Comparison of ENCODE assay signal across 11 cellular contexts in genomic region chr17:75263051-75263450, GRCh38. TPM values are rescaled to one million over a fixed set of nuclear protein-coding genes. Genes with fewer than 3 reads are reported as not detected.
DNase-seq lines count a peak whose midpoint lies in the region; ATAC-seq, FAIRE-seq and TF ChIP-seq lines count a peak whose summit lies in the region.
"Had no signal": no experiment of that assay in that cellular context is flagged by ENCODE, and none has a peak within 500 bp of the region (broad histone marks: within the 10 kb centered on the region; RNA-seq: fewer than 3 reads in every experiment).

No MANE protein-coding gene starts in this region.

- H3K27me3 Mint-ChIP-seq in activated naive CD4-positive, alpha-beta T cell treated with anti-CD3 and anti-CD28 coated beads, Interleukin-2, amount 10 ng/mL, durations not matched to agents 7 days and 5 days = no peaks in the 10 kb centered on the region
- H3K27me3 Mint-ChIP-seq in stimulated activated memory B cell treated with anti-CD40 and anti-IgM and Interleukin-4, amounts not matched to agents 10 μg/mL and 1 μg/mL and 100 μg/mL, for 72 hours = no peaks in the 10 kb centered on the region

- H4K91ac ChIP-seq in H1 (replicated peaks; ENCODE audit: insufficient read length, low read length) = no peak overlapping the region

- H4K5ac ChIP-seq in H1 (ENCODE audit: insufficient read length, low read depth, low read length) = no peak overlapping the region

- BruUV-seq in PC-3 (replicated peaks; lab: Mats Ljungman, UMichigan) = no TSS peak

- no peak overlapping the region for H2BK20ac ChIP-seq in H1 (ENCODE audit: low read length)

- 94% methylated on average over 5 of the region's 5 CpGs; no CpG with 5 or more reads in 1 of the 2 experiments for WGBS in H1 (ENCODE audit: extremely low coverage in 1 of 2, insufficient coverage in 1 of 2, insufficient read length in 1 of 2, insufficient replicate concordance in 2 of 2, low coverage in 1 of 2, low lambda C conversion rate in 2 of 2, missing lambda C conversion rate in 1 of 2), 2 experiments
- 90% methylated on average over 4 of the region's 5 CpGs; no CpG with 5 or more reads in 1 of the 2 donors for WGBS in gastroesophageal sphincter (ENCODE audit: low coverage in 1 of 2), 2 donors

- H4K20me1 ChIP-seq in PC-3 (ENCODE audit: low read length) (no peaks in the 10 kb centered on the region), H1 (replicated peaks in 1 of 2; ENCODE audit: control insufficient read depth in 1 of 2, insufficient read depth in 2 of 2, low read length in 2 of 2) (peaks cover 2 to 11% of the 10 kb centered on the region in 2 experiments)

- H3K56ac ChIP-seq in H1 (replicated peaks; ENCODE audit: insufficient read length, low read depth, low read length) = no peak overlapping the region

- H3K4me1 ChIP-seq in PC-3 (ENCODE audit: insufficient read depth, low read length) (peaks cover 21% of the 10 kb centered on the region), H1 (replicated peaks in 1 of 4; ENCODE audit: control insufficient read depth in 3 of 4, insufficient read depth in 4 of 4, low read length in 3 of 4) (peaks cover 0 to 9% (median 6%) of the 10 kb centered on the region in 4 experiments; a peak in 5 of 7 replicates), gastroesophageal sphincter (peaks cover 8 to 52% (median 24%) of the 10 kb centered on the region in 3 donors)

- FAIRE-seq in H1 (lab: Jason Lieb, UNC) = no peak

- H2BK15ac ChIP-seq in H1 (ENCODE audit: low read length) = no peak overlapping the region

- H2AK5ac ChIP-seq in H1 (ENCODE audit: low read depth, low read length) = no peak overlapping the region

- peaks cover 50% of the 10 kb centered on the region for H3K4me1 Mint-ChIP-seq in activated naive CD4-positive, alpha-beta T cell treated with anti-CD3 and anti-CD28 coated beads, Interleukin-2, amount 10 ng/mL, durations not matched to agents 7 days and 5 days
- peaks cover 55% of the 10 kb centered on the region for H3K4me1 Mint-ChIP-seq in stimulated activated memory B cell treated with anti-CD40 and anti-IgM and Interleukin-4, amounts not matched to agents 10 μg/mL and 1 μg/mL and 100 μg/mL, for 72 hours

- H3K4me2 ChIP-seq in PC-3 (ENCODE audit: low read length) (peak overlapping the region; percentile 95), H1 (ENCODE audit: insufficient read depth in 1 of 2, low read depth in 2 of 2, low read length in 2 of 2) (peak overlapping the region; percentile 84 to 94; a peak in 2 of 4 replicates)

- H3K23ac ChIP-seq in H1 (ENCODE audit: insufficient read length) = no peak overlapping the region

- H3K14ac ChIP-seq in H1 (ENCODE audit: insufficient read length) = no peak overlapping the region

- H3K36me3 ChIP-seq in PC-3 (ENCODE audit: low read depth, low read length) = peaks cover 21% of the 10 kb centered on the region
- H3K36me3 ChIP-seq in H1 (ENCODE audit: control insufficient read depth in 2 of 4, insufficient read depth in 4 of 4, low read length in 3 of 4) = peaks cover 12 to 34% (median 25%) of the 10 kb centered on the region in 4 experiments
- H3K36me3 ChIP-seq in gastroesophageal sphincter = peaks cover 0 to 50% of the 10 kb centered on the region in 2 donors

- no peak overlapping the region for H2BK5ac ChIP-seq in H1 (ENCODE audit: low read depth, low read length)

- H3K9me2 ChIP-seq in PC-3 (replicated peaks; ENCODE audit: low read length) = no peaks in the 10 kb centered on the region

- DNase-seq in activated naive CD4-positive, alpha-beta T cell treated with anti-CD3 and anti-CD28 coated beads, Interleukin-2, amount 10 ng/mL, durations not matched to agents 7 days and 5 days = no peak
- no peak for DNase-seq in activated naive CD4-positive, alpha-beta T cell (lab: John Stamatoyannopoulos, UW)
- DNase-seq in PC-3 (no peak), H1 (ENCODE audit: low read depth in 1 of 2, low spot score in 2 of 2) (no peak), NCI-H82 treated with DMSO at 0.1 percent for 48 hours (lab: John Stamatoyannopoulos, UW; ENCODE audit: unreplicated experiment) (no peak), AG08395 (ENCODE audit: low spot score) (no peak)
- DNase-seq: colonic mucosa, NCI-H774 had no signal

- H3K27ac Mint-ChIP-seq in activated naive CD4-positive, alpha-beta T cell treated with anti-CD3 and anti-CD28 coated beads, Interleukin-2, amount 10 ng/mL, durations not matched to agents 7 days and 5 days = peak overlapping the region; percentile 99
- peak overlapping the region; percentile 100 for H3K27ac Mint-ChIP-seq in stimulated activated memory B cell treated with anti-CD40 and anti-IgM and Interleukin-4, amounts not matched to agents 10 μg/mL and 1 μg/mL and 100 μg/mL, for 72 hours

- TF ChIP-seq EP300 in H1 (IDR thresholded peaks at IDR 0.05; ENCODE audit: borderline replicate concordance in 1 of 2, low read depth in 2 of 2, low read length in 2 of 2) (no peak), gastroesophageal sphincter (IDR thresholded peaks at IDR 0.05) (no peak)

- peak overlapping the region; percentile 96 for H3K4me3 ChIP-seq in PC-3 (ENCODE audit: low read length)
- peak overlapping the region in 3 of 4 experiments; percentile 91 to 99 (median 96); a peak in 5 of 8 replicates for H3K4me3 ChIP-seq in H1 (ENCODE audit: extremely low read depth in 1 of 4, insufficient read depth in 2 of 4, low read depth in 3 of 4, low read length in 4 of 4)
- no peak overlapping the region for H3K4me3 ChIP-seq in gastroesophageal sphincter

- H3K27ac ChIP-seq in PC-3 (ENCODE audit: low read length) (no peak overlapping the region), H1 (ENCODE audit: low read depth, low read length) (no peak overlapping the region), gastroesophageal sphincter (no peak overlapping the region)
- H3K27ac ChIP-seq: colonic mucosa had no signal

- H3K18ac ChIP-seq in H1 (ENCODE audit: extremely low read depth, low read length) = no peak overlapping the region

- TF ChIP-seq CTCF in PC-3 (conservative IDR thresholded peaks at IDR 0.05; ENCODE audit: low read depth, low read length) (0 out of 2 replicates have a peak, but pooled peaks have one; percentile 21), H1 (IDR thresholded peaks at IDR 0.05; ENCODE audit: control extremely low read depth in 1 of 3, insufficient read depth in 1 of 3, low read depth in 1 of 3, low read length in 3 of 3) (peak in 1 of 3 experiments; percentile 30; a peak in 1 of 4 replicates), gastroesophageal sphincter (IDR thresholded peaks at IDR 0.05) (no peak)

- CTCF ChIA-PET in activated naive CD4-positive, alpha-beta T cell treated with anti-CD3 and anti-CD28 coated beads, Interleukin-2, amount 10 ng/mL, durations not matched to agents 7 days and 5 days (lab: Charles Lee) = interaction anchor here (0.7 to 3.6 kb wide), 8 partner anchors 8 to 194 kb away, joined by 3 to 25 read pairs (median 3); partner anchors contain the start of gene MIF4GD
- CTCF ChIA-PET in PC-3 (lab: Charles Lee) = interaction anchor here (1.3 to 4.4 kb wide), 2 partner anchors 8 to 26 kb away, joined by 3 to 27 read pairs; partner anchors contain the start of genes MIF4GD and SLC25A19
- CTCF ChIA-PET in H1 (lab: Charles Lee; ENCODE audit: partially characterized antibody) = interaction anchor here (0.6 to 21.2 kb wide), 17 partner anchors 8 to 614 kb away, joined by 3 to 369 read pairs (median 4); partner anchors contain the start of genes MIF4GD and SLC25A19

- H3K36me3 Mint-ChIP-seq in activated naive CD4-positive, alpha-beta T cell treated with anti-CD3 and anti-CD28 coated beads, Interleukin-2, amount 10 ng/mL, durations not matched to agents 7 days and 5 days = peaks cover 21% of the 10 kb centered on the region
- H3K36me3 Mint-ChIP-seq in stimulated activated memory B cell treated with anti-CD40 and anti-IgM and Interleukin-4, amounts not matched to agents 10 μg/mL and 1 μg/mL and 100 μg/mL, for 72 hours = peaks cover 28% of the 10 kb centered on the region

- peaks cover 12% of the 10 kb centered on the region for H3K23me2 ChIP-seq in H1 (ENCODE audit: low read depth, low read length)

- H3K4me3 Mint-ChIP-seq in activated naive CD4-positive, alpha-beta T cell treated with anti-CD3 and anti-CD28 coated beads, Interleukin-2, amount 10 ng/mL, durations not matched to agents 7 days and 5 days = peak overlapping the region; percentile 97
- peak overlapping the region; percentile 89 for H3K4me3 Mint-ChIP-seq in stimulated activated memory B cell treated with anti-CD40 and anti-IgM and Interleukin-4, amounts not matched to agents 10 μg/mL and 1 μg/mL and 100 μg/mL, for 72 hours

- H2AFZ ChIP-seq in PC-3 (ENCODE audit: low read length) (no peak overlapping the region), H1 (ENCODE audit: low read length) (no peak overlapping the region)

- no peaks in the 10 kb centered on the region for H3K9me3 ChIP-seq in PC-3 (ENCODE audit: low read length)
- no peaks in the 10 kb centered on the region for H3K9me3 ChIP-seq in H1 (ENCODE audit: insufficient read depth in 2 of 2, low read depth in 1 of 2, low read length in 1 of 2)
- H3K9me3 ChIP-seq in gastroesophageal sphincter = no peaks in the 10 kb centered on the region
- H3K9me3 ChIP-seq: colonic mucosa had no signal

- H2BK12ac ChIP-seq in H1 (ENCODE audit: low read depth, low read length) = no peak overlapping the region

- peak overlapping the region; percentile 98; the same call in 1 of the 2 replicates for H3K9ac ChIP-seq in PC-3 (ENCODE audit: low read length)
- no peak overlapping the region for H3K9ac ChIP-seq in H1 (replicated peaks in 1 of 4; ENCODE audit: extremely low read depth in 1 of 4, low read depth in 3 of 4, low read length in 3 of 4)

- no peaks in the 10 kb centered on the region for H3K9me3 Mint-ChIP-seq in activated naive CD4-positive, alpha-beta T cell treated with anti-CD3 and anti-CD28 coated beads, Interleukin-2, amount 10 ng/mL, durations not matched to agents 7 days and 5 days
- H3K9me3 Mint-ChIP-seq in stimulated activated memory B cell treated with anti-CD40 and anti-IgM and Interleukin-4, amounts not matched to agents 10 μg/mL and 1 μg/mL and 100 μg/mL, for 72 hours = no peaks in the 10 kb centered on the region

- H3K79me2 ChIP-seq in PC-3 (ENCODE audit: low read length) = peaks cover 58% of the 10 kb centered on the region
- peaks cover 12 to 40% of the 10 kb centered on the region in 2 experiments for H3K79me2 ChIP-seq in H1 (ENCODE audit: control insufficient read depth in 1 of 2, insufficient read depth in 2 of 2, low read length in 2 of 2)

- intact Hi-C loops in PC-3 (cut with micrococcal nuclease) = no loop called here

- TF ChIP-seq RAD21 in H1 (IDR thresholded peaks at IDR 0.05 in 1 of 2, conservative IDR thresholded peaks at IDR 0.05 in 1 of 2; ENCODE audit: low read depth in 2 of 2, low read length in 2 of 2) = peak; percentile 15 to 47; a peak in 3 of 4 replicates

- TF ChIP-seq POLR2A in H1 (IDR thresholded peaks at IDR 0.05; ENCODE audit: control extremely low read depth in 1 of 2, low read depth in 2 of 2, low read length in 2 of 2) (no peak), gastroesophageal sphincter (IDR thresholded peaks at IDR 0.05) (no peak)

- POLR2A ChIA-PET in PC-3 (lab: Charles Lee; ENCODE audit: unreplicated experiment) = interaction anchor here (1.6 to 2.3 kb wide), 2 partner anchors 8 to 26 kb away, joined by 6 to 25 read pairs; partner anchors contain the start of genes MIF4GD and SLC25A19
- POLR2A ChIA-PET in H1 (lab: Charles Lee; ENCODE audit: partially characterized antibody) = interaction anchor here (0.8 to 4.7 kb wide), 11 partner anchors 8 to 147 kb away, joined by 3 to 62 read pairs (median 6); partner anchors contain the start of genes JPT1, MIF4GD and NUP85

- H3K27me3 ChIP-seq in PC-3 (ENCODE audit: low read length) (no peaks in the 10 kb centered on the region), H1 (replicated peaks in 1 of 4; ENCODE audit: control insufficient read depth in 3 of 4, extremely low read depth in 1 of 4, insufficient read depth in 3 of 4, low read length in 3 of 4) (no peaks in the 10 kb centered on the region), gastroesophageal sphincter (no peaks in the 10 kb centered on the region)
- H3K27me3 ChIP-seq: colonic mucosa had no signal

- H3K4ac ChIP-seq in H1 (replicated peaks; ENCODE audit: insufficient read length, low read depth, low read length) = no peak overlapping the region

- 0 out of 2 replicates have a peak overlapping the region, but pooled peaks have one; percentile 19 for H4K8ac ChIP-seq in H1 (ENCODE audit: extremely low read depth, insufficient read depth, low read length)

- peaks cover 9% of the 10 kb centered on the region for H3K79me1 ChIP-seq in H1 (ENCODE audit: low read depth, low read length)

- no peak overlapping the region for H2BK120ac ChIP-seq in H1 (replicated peaks; ENCODE audit: low read depth, low read length)

- no peaks in the 10 kb centered on the region for H3F3A ChIP-seq in PC-3 (ENCODE audit: low read length, unreplicated experiment)

- ATAC-seq in PC-3 = no peak
- no peak for ATAC-seq in stimulated activated memory B cell treated with anti-CD40 and anti-IgM and Interleukin-4, amounts not matched to agents 10 μg/mL and 1 μg/mL and 100 μg/mL, for 72 hours
- no peak for ATAC-seq in gastroesophageal sphincter
- ATAC-seq: activated CD4-positive, CD25-positive, alpha-beta regulatory T cell treated with anti-CD3 and anti-CD28 coated beads, Interleukin-2, amount 50 U/mL, for 24 hours had no signal

RNA-seq across cellular contexts. Expression of gene MRPS7, which starts 1.4 kb away (rescaled TPM):
- total RNA-seq in PC-3 (2014; rRNA removed) = 112 and 144 TPM in 2 replicates
- 75.5 and 79.4 TPM in 2 replicates for total RNA-seq in H1 (2021; fragmentation: NEBNext Ultra II Directional; extraction: Animal tissue kit (Norgen Biotek cat#: 25700))
- 53.9 and 63.4 TPM in 2 replicates for polyA plus RNA-seq in H1 (2011; rRNA removed)
- polyA plus RNA-seq in H1 (2011; cell fraction: cytosol; rRNA removed) = 88.1 TPM
- 48.6 TPM for polyA plus RNA-seq in H1 (2011; cell fraction: nucleus; rRNA removed)
- 85.8 to 103 TPM (median 95.2 TPM) in 4 replicates for polyA plus RNA-seq in H1 (2012, experiment 1 of 2)
- polyA plus RNA-seq in H1 (2012, experiment 2 of 2) = 53.8 TPM
- 58.9 TPM for polyA plus RNA-seq in H1 (2013, experiment 1 of 2)
- 58.5 TPM for polyA plus RNA-seq in H1 (2013, experiment 2 of 2)
- 60.9 and 63.9 TPM in 2 replicates for polyA minus RNA-seq in H1 (2011; rRNA and poly(A)+ RNA removed)
- polyA minus RNA-seq in H1 (2011; cell fraction: cytosol; rRNA and poly(A)+ RNA removed) = 31.1 TPM
- 38.1 TPM for polyA minus RNA-seq in H1 (2011; cell fraction: nucleus; rRNA and poly(A)+ RNA removed)
- 10 to 100 TPM; 35.0 to 46.4 (median 38.3) TPM for total RNA-seq in gastroesophageal sphincter

RNA-seq across cellular contexts. Expression of gene GGA3, which starts 1.6 kb away (rescaled TPM):
- total RNA-seq in PC-3 (2014; rRNA removed) (38.8 and 40.1 TPM in 2 replicates), gastroesophageal sphincter (10 to 100 TPM; 19.5 to 27.8 (median 24.5) TPM)
- total RNA-seq in H1 (2021; fragmentation: NEBNext Ultra II Directional; extraction: Animal tissue kit (Norgen Biotek cat#: 25700)) = 54.2 and 60.0 TPM in 2 replicates
- 40.6 and 53.8 TPM in 2 replicates for polyA plus RNA-seq in H1 (2011; rRNA removed)
- 33.2 TPM for polyA plus RNA-seq in H1 (2011; cell fraction: cytosol; rRNA removed)
- polyA plus RNA-seq in H1 (2011; cell fraction: nucleus; rRNA removed) = 198 TPM
- 46.1 to 56.0 TPM (median 51.1 TPM) in 4 replicates for polyA plus RNA-seq in H1 (2012, experiment 1 of 2)
- 34.9 TPM for polyA plus RNA-seq in H1 (2012, experiment 2 of 2)
- polyA plus RNA-seq in H1 (2013, experiment 1 of 2) = 29.5 TPM
- polyA plus RNA-seq in H1 (2013, experiment 2 of 2) = 29.5 TPM
- polyA minus RNA-seq in H1 (2011; rRNA and poly(A)+ RNA removed) = 68.7 and 69.3 TPM in 2 replicates
- 27.2 TPM for polyA minus RNA-seq in H1 (2011; cell fraction: cytosol; rRNA and poly(A)+ RNA removed)
- polyA minus RNA-seq in H1 (2011; cell fraction: nucleus; rRNA and poly(A)+ RNA removed) = 63.3 TPM

RNA-seq across cellular contexts. Expression of gene MIF4GD, which starts 8.0 kb away (rescaled TPM):
- 30.8 and 42.3 TPM in 2 replicates for total RNA-seq in PC-3 (2014; rRNA removed)
- total RNA-seq in H1 (2021; fragmentation: NEBNext Ultra II Directional; extraction: Animal tissue kit (Norgen Biotek cat#: 25700)) = 16.1 and 17.5 TPM in 2 replicates
- 51.1 and 60.6 TPM in 2 replicates for polyA plus RNA-seq in H1 (2011; rRNA removed)
- polyA plus RNA-seq in H1 (2011; cell fraction: cytosol; rRNA removed) = 50.3 TPM
- polyA plus RNA-seq in H1 (2011; cell fraction: nucleus; rRNA removed) = 38.8 TPM
- 18.3 to 30.8 TPM (median 24.5 TPM) in 4 replicates for polyA plus RNA-seq in H1 (2012, experiment 1 of 2)
- 29.7 TPM for polyA plus RNA-seq in H1 (2012, experiment 2 of 2)
- polyA plus RNA-seq in H1 (2013, experiment 1 of 2) = 18.4 TPM
- polyA plus RNA-seq in H1 (2013, experiment 2 of 2) = 18.0 TPM
- 29.5 and 38.8 TPM in 2 replicates for polyA minus RNA-seq in H1 (2011; rRNA and poly(A)+ RNA removed)
- 10.4 TPM for polyA minus RNA-seq in H1 (2011; cell fraction: cytosol; rRNA and poly(A)+ RNA removed)
- 13.0 TPM for polyA minus RNA-seq in H1 (2011; cell fraction: nucleus; rRNA and poly(A)+ RNA removed)
- 10 to 100 TPM; 28.5 to 50.7 (median 44.4) TPM for total RNA-seq in gastroesophageal sphincter

RNA-seq across cellular contexts. Expression of gene SLC25A19, which starts 26.2 kb away (rescaled TPM):
- total RNA-seq in PC-3 (2014; rRNA removed) = 75.0 and 76.9 TPM in 2 replicates
- total RNA-seq in H1 (2021; fragmentation: NEBNext Ultra II Directional; extraction: Animal tissue kit (Norgen Biotek cat#: 25700)) = 28.6 and 33.3 TPM in 2 replicates
- polyA plus RNA-seq in H1 (2011; rRNA removed) = 32.6 and 34.2 TPM in 2 replicates
- polyA plus RNA-seq in H1 (2011; cell fraction: cytosol; rRNA removed) = 28.9 TPM
- polyA plus RNA-seq in H1 (2011; cell fraction: nucleus; rRNA removed) = 28.4 TPM
- 18.5 to 29.1 TPM (median 25.6 TPM) in 4 replicates for polyA plus RNA-seq in H1 (2012, experiment 1 of 2)
- polyA plus RNA-seq in H1 (2012, experiment 2 of 2) = 29.7 TPM
- polyA plus RNA-seq in H1 (2013, experiment 1 of 2) = 26.5 TPM
- 25.1 TPM for polyA plus RNA-seq in H1 (2013, experiment 2 of 2)
- 19.6 and 21.1 TPM in 2 replicates for polyA minus RNA-seq in H1 (2011; rRNA and poly(A)+ RNA removed)
- 10.9 TPM for polyA minus RNA-seq in H1 (2011; cell fraction: cytosol; rRNA and poly(A)+ RNA removed)
- polyA minus RNA-seq in H1 (2011; cell fraction: nucleus; rRNA and poly(A)+ RNA removed) = 18.0 TPM
- total RNA-seq in gastroesophageal sphincter = 10 to 100 TPM in 3 of 4 donors, 1 to 10 TPM in 1; 7.3 to 14.5 (median 13.4) TPM

RNA-seq across cellular contexts. Expression of gene NUP85, which starts 57.6 kb away (rescaled TPM):
- total RNA-seq in PC-3 (2014; rRNA removed) (91.5 and 95.6 TPM in 2 replicates), gastroesophageal sphincter (10 to 100 TPM; 19.6 to 62.3 (median 22.3) TPM)
- total RNA-seq in H1 (2021; fragmentation: NEBNext Ultra II Directional; extraction: Animal tissue kit (Norgen Biotek cat#: 25700)) = 97.4 and 98.5 TPM in 2 replicates
- polyA plus RNA-seq in H1 (2011; rRNA removed) = 154 and 163 TPM in 2 replicates
- polyA plus RNA-seq in H1 (2011; cell fraction: cytosol; rRNA removed) = 146 TPM
- 356 TPM for polyA plus RNA-seq in H1 (2011; cell fraction: nucleus; rRNA removed)
- polyA plus RNA-seq in H1 (2012, experiment 1 of 2) = 68.3 to 138 TPM (median 101 TPM) in 4 replicates
- 88.0 TPM for polyA plus RNA-seq in H1 (2012, experiment 2 of 2)
- 67.3 TPM for polyA plus RNA-seq in H1 (2013, experiment 1 of 2)
- 64.2 TPM for polyA plus RNA-seq in H1 (2013, experiment 2 of 2)
- 89.4 and 94.3 TPM in 2 replicates for polyA minus RNA-seq in H1 (2011; rRNA and poly(A)+ RNA removed)
- 49.2 TPM for polyA minus RNA-seq in H1 (2011; cell fraction: cytosol; rRNA and poly(A)+ RNA removed)
- 64.7 TPM for polyA minus RNA-seq in H1 (2011; cell fraction: nucleus; rRNA and poly(A)+ RNA removed)

Comparison
In these comparisons a context has a peak if more than half of its experiments do, and no peak if none do; other contexts are left out.
1. H3K4me3 ChIP-seq: peak in PC-3 (single experiment) and H1 (3 of 4); none in gastroesophageal sphincter (0 of 2).